Comparison of ENCODE assay signal across 7 cellular contexts in genomic region chr17:5955764-5956163, GRCh38.
"Had no signal": no experiment of that assay in that cellular context is flagged by ENCODE, and none has a peak within 500 bp of the region (broad histone marks: within the 10 kb centered on the region; RNA-seq: fewer than 3 reads in every experiment).

No MANE protein-coding gene starts in this region.

- DNase-seq: IMR-90, KBM-7, KG1 had no signal

- FAIRE-seq: HTR-8/SVneo, K562 had no signal

- H3K4me1 Mint-ChIP-seq: IgD-negative memory B cell had no signal

- ATAC-seq: K562 had no signal

- H3K27ac ChIP-seq: HL-60 had no signal

- H3K4me3 ChIP-seq: K562 had no signal

- H3K27ac Mint-ChIP-seq: IgD-negative memory B cell had no signal
